ENCODE assay signal across 21 cellular contexts in the genomic region with DNA sequence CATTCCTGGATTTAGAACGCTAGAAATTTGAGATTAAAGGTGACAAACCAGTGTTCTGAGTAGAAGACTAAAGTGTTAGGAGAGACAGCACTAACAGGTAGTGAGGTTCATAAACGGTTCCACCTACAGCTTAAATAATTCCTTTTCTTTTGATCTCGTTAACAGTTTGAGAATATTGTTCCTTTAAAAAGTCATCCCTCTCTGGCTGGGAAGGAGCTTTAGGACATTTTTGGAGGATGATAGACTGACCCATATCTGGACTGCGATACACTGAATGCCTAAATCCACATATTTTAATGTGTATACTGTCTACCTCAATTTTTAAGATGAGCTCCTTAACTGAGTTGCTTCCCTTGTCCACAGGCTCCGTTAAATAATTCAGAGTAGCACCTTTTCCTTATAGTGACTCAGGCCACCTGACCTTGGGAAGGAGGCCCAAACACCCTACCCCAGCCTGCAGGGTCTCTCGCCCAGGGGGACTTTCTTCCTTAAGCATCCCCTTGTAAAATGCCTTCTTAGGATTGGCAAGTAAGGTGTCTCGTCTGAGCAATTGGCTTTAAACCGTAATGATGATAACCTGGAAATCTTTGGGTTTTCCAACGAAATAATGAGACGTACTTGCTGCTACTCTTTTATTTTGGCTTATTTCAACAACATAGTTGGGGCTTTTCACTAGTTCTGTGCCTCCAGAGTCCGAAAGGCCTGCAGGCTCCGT. TPM values are rescaled to one million over a fixed set of nuclear protein-coding genes. Genes with fewer than 3 reads are reported as not detected.
DNase-seq lines count a peak whose midpoint lies in the region; ATAC-seq and TF ChIP-seq lines count a peak whose summit lies in the region.
"Had no signal": no experiment of that assay in that cellular context is flagged by ENCODE, and none has a peak within 500 bp of the region (broad histone marks: within the 10 kb centered on the region; RNA-seq: fewer than 3 reads in every experiment).

No MANE protein-coding gene starts in this region.

- H3K9me3 ChIP-seq in HUES48 (ENCODE audit: control insufficient read depth, insufficient read depth, low read length) (no peaks in the 10 kb centered on the region), ectodermal cell (ENCODE audit: control insufficient read depth, low read length) (no peaks in the 10 kb centered on the region), left lung (no peaks in the 10 kb centered on the region), psoas muscle (no peaks in the 10 kb centered on the region)
- H3K9me3 ChIP-seq: adrenal gland had no signal

- 1 to 3% methylated on average over 11 to 12 of the region's 12 CpGs for WGBS in ectodermal cell, 2 experiments
- WGBS in psoas muscle, 3 donors: 54 to 60% (median 57%) methylated on average over 12 of the region's 12 CpGs

- H3K9me3 Mint-ChIP-seq in activated CD4-positive, alpha-beta memory T cell treated with anti-CD3 and anti-CD28 coated beads, Interleukin-2, amount 10 ng/mL, durations not matched to agents 7 days and 5 days: no peaks in the 10 kb centered on the region
- H3K9me3 Mint-ChIP-seq in effector memory CD8-positive, alpha-beta T cell: no peaks in the 10 kb centered on the region
- H3K9me3 Mint-ChIP-seq: activated T-helper 2 cell treated with anti-CD3 and anti-CD28 coated beads, Interferon-gamma antibody, Interleukin-2, Interleukin-4, amounts not matched to agents 10 μg/mL and 5 μg/mL and 100 μg/mL, durations not matched to agents 14 hours and 24 hours and 36 hours; central memory CD8-positive, alpha-beta T cell; natural killer cell; T-helper 2 cell treated with Interferon-gamma antibody and Interleukin-4, amounts not matched to agents 5 μg/mL and 100 μg/mL, for 36 hours had no signal

- H3K4me1 ChIP-seq in HUES48 (ENCODE audit: control insufficient read depth, insufficient read depth, low read length) (peaks cover 30% of the 10 kb centered on the region), ectodermal cell (ENCODE audit: control insufficient read depth, insufficient read depth, low read length) (peaks cover 19% of the 10 kb centered on the region), left lung (peaks cover 5 to 29% of the 10 kb centered on the region in 2 donors), psoas muscle (peaks cover 6% of the 10 kb centered on the region)

- H3K4me3 Mint-ChIP-seq in activated CD4-positive, alpha-beta memory T cell treated with anti-CD3 and anti-CD28 coated beads, Interleukin-2, amount 10 ng/mL, durations not matched to agents 7 days and 5 days: no peak overlapping the region
- no peak overlapping the region for H3K4me3 Mint-ChIP-seq in effector memory CD8-positive, alpha-beta T cell
- H3K4me3 Mint-ChIP-seq: central memory CD8-positive, alpha-beta T cell; natural killer cell; T-helper 2 cell treated with Interferon-gamma antibody and Interleukin-4, amounts not matched to agents 5 μg/mL and 100 μg/mL, for 36 hours had no signal

- H3K27ac ChIP-seq in HUES48 (ENCODE audit: low read depth, low read length) (peak overlapping the region; percentile 62), ectodermal cell (ENCODE audit: insufficient read depth, low read depth, low read length, poor library complexity, severe bottlenecking) (no peak overlapping the region), left lung (peak overlapping the region; percentile 55 to 63), psoas muscle (no peak overlapping the region)
- H3K27ac ChIP-seq: adrenal gland, HL-60 had no signal

- H3K27me3 ChIP-seq in HUES48 (ENCODE audit: control insufficient read depth, insufficient read depth, low read length): no peaks in the 10 kb centered on the region
- no peaks in the 10 kb centered on the region for H3K27me3 ChIP-seq in ectodermal cell (ENCODE audit: control insufficient read depth, insufficient read depth, low read length, poor library complexity, severe bottlenecking)
- peaks cover 37 to 82% of the 10 kb centered on the region in 2 donors for H3K27me3 ChIP-seq in left lung
- peaks cover 8 to 88% (median 38%) of the 10 kb centered on the region in 3 donors for H3K27me3 ChIP-seq in psoas muscle (ENCODE audit: insufficient read depth in 3 of 3, low read length in 2 of 3)

- peak overlapping the region; percentile 97 for H3K9ac ChIP-seq in HUES48 (ENCODE audit: low read depth, low read length)

- H3K27me3 Mint-ChIP-seq in activated CD4-positive, alpha-beta memory T cell treated with anti-CD3 and anti-CD28 coated beads, Interleukin-2, amount 10 ng/mL, durations not matched to agents 7 days and 5 days: peaks cover 52% of the 10 kb centered on the region
- H3K27me3 Mint-ChIP-seq in effector memory CD8-positive, alpha-beta T cell: peaks cover 28 to 54% of the 10 kb centered on the region in 2 donors

- H3K4me1 Mint-ChIP-seq in activated CD4-positive, alpha-beta memory T cell treated with anti-CD3 and anti-CD28 coated beads, Interleukin-2, amount 10 ng/mL, durations not matched to agents 7 days and 5 days: peaks cover 20% of the 10 kb centered on the region
- peaks cover 0 to 4% of the 10 kb centered on the region in 2 donors for H3K4me1 Mint-ChIP-seq in effector memory CD8-positive, alpha-beta T cell (ENCODE audit: low read depth in 2 of 2)
- H3K4me1 Mint-ChIP-seq: central memory CD8-positive, alpha-beta T cell had no signal

- POLR2A ChIA-PET in activated CD4-positive, alpha-beta memory T cell treated with anti-CD3 and anti-CD28 coated beads, Interleukin-2, amount 10 ng/mL, durations not matched to agents 7 days and 5 days (lab: Charles Lee): no interaction called here

- H3K36me3 ChIP-seq in HUES48 (ENCODE audit: control insufficient read depth, insufficient read depth, low read length) (peaks cover 68% of the 10 kb centered on the region), ectodermal cell (ENCODE audit: control insufficient read depth, insufficient read depth, low read length) (peaks cover 5% of the 10 kb centered on the region), left lung (no peaks in the 10 kb centered on the region), psoas muscle (ENCODE audit: insufficient read depth in 1 of 2, low read depth in 1 of 2) (no peaks in the 10 kb centered on the region)
- H3K36me3 ChIP-seq: adrenal gland had no signal

- ATAC-seq in left lung: no peak
- no peak for ATAC-seq in psoas muscle
- no peak for ATAC-seq in effector memory CD8-positive, alpha-beta T cell (replicated peaks)
- ATAC-seq: activated CD4-positive, CD25-positive, alpha-beta regulatory T cell treated with anti-CD3 and anti-CD28 coated beads, Interleukin-2, amount 50 U/mL, for 24 hours; natural killer cell; Panc1 had no signal

- intact Hi-C loops in left lung (cut with DNase I): no loop called here
- intact Hi-C loops in psoas muscle (cut with DNase I): no loop called here

- peak overlapping the region; percentile 91 for H3K4me3 ChIP-seq in HUES48 (ENCODE audit: low read depth, low read length)
- peak overlapping the region; percentile 67 for H3K4me3 ChIP-seq in ectodermal cell (ENCODE audit: insufficient read depth, low read depth, low read length)
- peak overlapping the region in 1 of 2 donors; percentile 9 for H3K4me3 ChIP-seq in left lung
- H3K4me3 ChIP-seq in psoas muscle: peak overlapping the region; percentile 42
- H3K4me3 ChIP-seq: adrenal gland had no signal

- H3K27ac Mint-ChIP-seq in activated CD4-positive, alpha-beta memory T cell treated with anti-CD3 and anti-CD28 coated beads, Interleukin-2, amount 10 ng/mL, durations not matched to agents 7 days and 5 days: no peak overlapping the region
- no peak overlapping the region for H3K27ac Mint-ChIP-seq in effector memory CD8-positive, alpha-beta T cell
- H3K27ac Mint-ChIP-seq: activated T-helper 2 cell treated with anti-CD3 and anti-CD28 coated beads, Interferon-gamma antibody, Interleukin-2, Interleukin-4, amounts not matched to agents 10 μg/mL and 5 μg/mL and 100 μg/mL, durations not matched to agents 14 hours and 24 hours and 36 hours; natural killer cell; T-helper 2 cell treated with Interferon-gamma antibody and Interleukin-4, amounts not matched to agents 5 μg/mL and 100 μg/mL, for 36 hours had no signal

- CTCF ChIA-PET in activated CD4-positive, alpha-beta memory T cell treated with anti-CD3 and anti-CD28 coated beads, Interleukin-2, amount 10 ng/mL, durations not matched to agents 7 days and 5 days (lab: Charles Lee): interaction anchor here (1.1 kb wide), 1 partner anchor 13 kb away, joined by 4 read pairs; no protein-coding TSS in a partner anchor

- DNase-seq in left lung (no peak), psoas muscle (no peak), AG08395 (ENCODE audit: low spot score) (no peak), NCI-H2107 treated with DMSO at 0.1 percent for 48 hours (lab: John Stamatoyannopoulos, UW; ENCODE audit: unreplicated experiment) (no peak)
- DNase-seq in activated CD4-positive, alpha-beta memory T cell treated with anti-CD3 and anti-CD28 coated beads, Interleukin-2, amount 10 ng/mL, durations not matched to agents 7 days and 5 days: no peak
- DNase-seq in effector memory CD8-positive, alpha-beta T cell: no peak
- DNase-seq: GF-D8; KG1; natural killer cell; NCI-H1105; stimulated activated CD4-positive, alpha-beta T cell treated with anti-CD3 and anti-CD28 coated beads, Interleukin-1b, Interleukin-23, amount 100 ng/mL, for 48 hours had no signal

- H3K36me3 Mint-ChIP-seq in activated CD4-positive, alpha-beta memory T cell treated with anti-CD3 and anti-CD28 coated beads, Interleukin-2, amount 10 ng/mL, durations not matched to agents 7 days and 5 days (ENCODE audit: low read depth): no peaks in the 10 kb centered on the region
- no peaks in the 10 kb centered on the region for H3K36me3 Mint-ChIP-seq in effector memory CD8-positive, alpha-beta T cell (ENCODE audit: insufficient read depth)
- H3K36me3 Mint-ChIP-seq: natural killer cell had no signal

- TF ChIP-seq CTCF in left lung (IDR thresholded peaks at IDR 0.05) (no peak), psoas muscle (IDR thresholded peaks at IDR 0.05) (no peak)

RNA-seq across cellular contexts. Expression of a gene that starts 3.3 kb away (rescaled TPM):
- 75.5 TPM for polyA plus RNA-seq in ectodermal cell (2013, experiment 1 of 4)
- 94.6 TPM for polyA plus RNA-seq in ectodermal cell (2013, experiment 2 of 4)
- 44.5 TPM for polyA plus RNA-seq in ectodermal cell (2013, experiment 3 of 4)
- polyA plus RNA-seq in ectodermal cell (2013, experiment 4 of 4): 48.2 TPM
- total RNA-seq in left lung (1 to 10 TPM; 2.2 to 2.4 TPM), psoas muscle (not detected)
- under 1 TPM in 1 of 3 donors, not detected in 2; 0.01 TPM for polyA plus RNA-seq in psoas muscle
- total RNA-seq in activated CD4-positive, alpha-beta memory T cell treated with anti-CD3 and anti-CD28 coated beads, Interleukin-2, amount 10 ng/mL, durations not matched to agents 7 days and 5 days: not detected
- polyA plus RNA-seq: adrenal gland, liver had no signal

Comparison
In these comparisons a context has a peak if more than half of its experiments do, and no peak if none do; other contexts are left out.
1. H3K27ac ChIP-seq: peak in HUES48 (single experiment) and left lung (2 of 2); none in ectodermal cell (single experiment) and psoas muscle (single experiment).